ENCODE assay signal across 11 cellular contexts in the genomic region with DNA sequence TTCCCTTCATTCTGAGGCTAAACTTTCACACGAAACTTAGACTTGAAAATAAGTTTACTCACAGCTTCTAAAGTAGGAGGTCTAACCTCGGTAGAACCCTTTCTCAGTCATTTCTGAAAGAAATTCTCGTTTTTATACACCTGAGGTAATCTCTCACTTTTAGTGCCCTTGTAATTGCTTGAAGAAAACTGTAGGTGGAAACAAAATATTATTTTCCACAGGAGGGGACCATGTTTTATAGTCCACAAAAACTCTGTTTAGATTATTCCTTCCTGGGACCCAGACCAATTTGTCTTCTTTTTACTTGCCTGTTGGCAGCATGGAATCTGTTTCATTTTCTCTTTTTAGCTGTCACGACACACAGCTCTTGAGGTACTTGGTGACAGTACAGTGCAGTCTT. TPM values are rescaled to one million over a fixed set of nuclear protein-coding genes. Genes with fewer than 3 reads are reported as not detected.
DNase-seq lines count a peak whose midpoint lies in the region; ATAC-seq and TF ChIP-seq lines count a peak whose summit lies in the region.
"Had no signal": no experiment of that assay in that cellular context is flagged by ENCODE, and none has a peak within 500 bp of the region (broad histone marks: within the 10 kb centered on the region; RNA-seq: fewer than 3 reads in every experiment).

No MANE protein-coding gene starts in this region.

- H3K4me1 ChIP-seq in ACC112 (ENCODE audit: control insufficient read depth, insufficient read depth, low read length, unreplicated experiment): peaks cover 6% of the 10 kb centered on the region

- H3K79me2 ChIP-seq in ACC112 (ENCODE audit: control insufficient read depth, insufficient read depth, low read length, unreplicated experiment): peaks cover 42% of the 10 kb centered on the region

- H3K27ac Mint-ChIP-seq in activated CD4-positive, alpha-beta memory T cell treated with anti-CD3 and anti-CD28 coated beads, Interleukin-2, amount 10 ng/mL, durations not matched to agents 7 days and 5 days: peak overlapping the region; percentile 98

- H3K36me3 Mint-ChIP-seq in activated CD4-positive, alpha-beta memory T cell treated with anti-CD3 and anti-CD28 coated beads, Interleukin-2, amount 10 ng/mL, durations not matched to agents 7 days and 5 days (ENCODE audit: low read depth): peaks cover 27% of the 10 kb centered on the region
- H3K36me3 Mint-ChIP-seq: brain had no signal

- CTCF ChIA-PET in activated CD4-positive, alpha-beta memory T cell treated with anti-CD3 and anti-CD28 coated beads, Interleukin-2, amount 10 ng/mL, durations not matched to agents 7 days and 5 days (lab: Charles Lee): interaction anchor here (0.6 to 1.2 kb wide), 3 partner anchors 531 to 1008 kb away, joined by 3 to 4 read pairs (median 3); no protein-coding TSS in a partner anchor

- peak overlapping the region; percentile 81 for H3K4me3 Mint-ChIP-seq in activated CD4-positive, alpha-beta memory T cell treated with anti-CD3 and anti-CD28 coated beads, Interleukin-2, amount 10 ng/mL, durations not matched to agents 7 days and 5 days

- H3K4me1 Mint-ChIP-seq in activated CD4-positive, alpha-beta memory T cell treated with anti-CD3 and anti-CD28 coated beads, Interleukin-2, amount 10 ng/mL, durations not matched to agents 7 days and 5 days: peaks cover 38% of the 10 kb centered on the region
- H3K4me1 Mint-ChIP-seq: brain had no signal

- H3K9me3 Mint-ChIP-seq in activated CD4-positive, alpha-beta memory T cell treated with anti-CD3 and anti-CD28 coated beads, Interleukin-2, amount 10 ng/mL, durations not matched to agents 7 days and 5 days: peaks cover 5% of the 10 kb centered on the region
- H3K9me3 Mint-ChIP-seq: brain had no signal

- POLR2A ChIA-PET in activated CD4-positive, alpha-beta memory T cell treated with anti-CD3 and anti-CD28 coated beads, Interleukin-2, amount 10 ng/mL, durations not matched to agents 7 days and 5 days (lab: Charles Lee): interaction anchor here (0.5 to 2.4 kb wide), 12 partner anchors 10 to 1008 kb away, joined by 3 to 14 read pairs (median 5); a partner anchor contains a TSS

- H3K36me3 ChIP-seq in ACC112 (ENCODE audit: insufficient read depth, low read length): no peaks in the 10 kb centered on the region; the same call in 1 of the 2 replicates

- H3K27me3 ChIP-seq in ACC112 (ENCODE audit: insufficient read depth, low read length): no peaks in the 10 kb centered on the region

- DNase-seq in GM12864 (ENCODE audit: low read depth) (no peak), putamen (ENCODE audit: low spot score) (no peak), posterior cingulate gyrus (no peak)
- no peak for DNase-seq in activated CD4-positive, alpha-beta memory T cell treated with anti-CD3 and anti-CD28 coated beads, Interleukin-2, amount 10 ng/mL, durations not matched to agents 7 days and 5 days
- DNase-seq: left colon, T1000 had no signal

- H3K4me3 ChIP-seq in ACC112 (ENCODE audit: low read depth, low read length) (peak overlapping the region; percentile 87), GM12864 (ENCODE audit: low read depth, low read length) (peak overlapping the region; percentile 61), iPS-11a (ENCODE audit: low read depth, low read length) (peak overlapping the region; percentile 83)

- ATAC-seq in GM18519 (IDR thresholded peaks at IDR 0.05; ENCODE audit: low FRiP score, unreplicated experiment) (no peak), GM18907 (IDR thresholded peaks at IDR 0.05; ENCODE audit: unreplicated experiment) (no peak)
- ATAC-seq: left colon had no signal

- no peak overlapping the region for H2AFZ ChIP-seq in ACC112 (ENCODE audit: low read length, unreplicated experiment)

- intact Hi-C loops in posterior cingulate gyrus (cut with DNase I): no loop called here

- peak; percentile 11 for TF ChIP-seq CTCF in GM12864 (IDR thresholded peaks at IDR 0.05; ENCODE audit: low read depth, low read length, missing control alignments)

- peak overlapping the region; percentile 85 for H3K27ac ChIP-seq in ACC112 (ENCODE audit: low read depth, low read length)

- no peaks in the 10 kb centered on the region for H3K27me3 Mint-ChIP-seq in activated CD4-positive, alpha-beta memory T cell treated with anti-CD3 and anti-CD28 coated beads, Interleukin-2, amount 10 ng/mL, durations not matched to agents 7 days and 5 days
- H3K27me3 Mint-ChIP-seq: brain had no signal

RNA-seq across cellular contexts. Expression of a gene that starts 0.9 kb away (rescaled TPM):
- total RNA-seq in activated CD4-positive, alpha-beta memory T cell treated with anti-CD3 and anti-CD28 coated beads, Interleukin-2, amount 10 ng/mL, durations not matched to agents 7 days and 5 days: 10 to 100 TPM; 89.3 to 96.2 TPM
- total RNA-seq: left colon had no signal
